8 cellular contexts compared by ENCODE assay signal in genomic region chr19:37172368-37173366, GRCh38. TPM values are rescaled to one million over a fixed set of nuclear protein-coding genes. Genes with fewer than 3 reads are reported as not detected.
A peak's percentile ranks its signal among the peaks of the same experiment; 100 is the strongest.
DNase-seq lines count a peak whose midpoint lies in the region; ATAC-seq and TF ChIP-seq lines count a peak whose summit lies in the region.

TSS of gene ZNF585A (minus strand) at chr19:37172695. CDS start at chr19:37169910, 2,785 bp downstream.

- ATAC-seq in HG03457 (IDR thresholded peaks at IDR 0.05; ENCODE audit: unreplicated experiment) (peak; percentile 81), left lobe of liver (peak; percentile 100)

- DNase-seq in BE2C (peak; percentile 91), GM19240 (ENCODE audit: insufficient read length, low spot score) (peak; percentile 69), NCI-H524 (lab: John Stamatoyannopoulos, UW) (peak; percentile 97 to 99), dermis blood vessel endothelial cell (peak; percentile 98), left lobe of liver (ENCODE audit: low spot score) (peak; percentile 94)
- peak; percentile 72 to 89 for DNase-seq in activated CD4-positive, alpha-beta T cell treated with anti-CD3 and anti-CD28 coated beads, Interleukin-2, amount 50 U/mL, for 24 hours (ENCODE audit: low read depth in 1 of 2, low spot score in 1 of 2)
- peak; percentile 88 for DNase-seq in stimulated activated CD4-positive, alpha-beta T cell treated with anti-CD3 and anti-CD28 coated beads, Interleukin-1b, Interleukin-23, amount 100 ng/mL, for 48 hours

- peak; percentile 38 for TF ChIP-seq CTCF in BE2C (IDR thresholded peaks at IDR 0.05; ENCODE audit: low read depth, low read length)

- H3K36me3 ChIP-seq in BE2C: peaks cover 8% of the 10 kb centered on the region

- peak within 1 kb of the TSS; percentile 94 for H3K4me3 ChIP-seq in BE2C (ENCODE audit: low read depth, low read length)

- no peaks in the 10 kb centered on the region for H3K27me3 ChIP-seq in BE2C

- H3K9me3 ChIP-seq in BE2C: no peaks in the 10 kb centered on the region

- no peaks in the 10 kb centered on the region for H3K4me1 ChIP-seq in BE2C

RNA-seq across cellular contexts. Expression of gene ZNF585A, which starts in this region (rescaled TPM):
- 3.5 TPM for polyA plus RNA-seq in BE2C (2012; ENCODE audit: insufficient read depth, insufficient read length, low read depth)
- total RNA-seq in dermis blood vessel endothelial cell (4.3 and 7.5 TPM in 2 replicates), left lobe of liver (2.6 TPM)

Comparison
In these comparisons a context has a peak if more than half of its experiments do, and no peak if none do; other contexts are left out.
1. Peak in every context shown above with its lines: DNase-seq, ATAC-seq and H3K4me3 ChIP-seq.